Comparison of ENCODE assay signal across 8 cellular contexts in genomic region chr7:65239707-65240352, GRCh38.
A peak's percentile ranks its signal among the peaks of the same experiment; 100 is the strongest.
DNase-seq lines count a peak whose midpoint lies in the region; ATAC-seq, FAIRE-seq and TF ChIP-seq lines count a peak whose summit lies in the region.

No MANE protein-coding gene starts in this region.

- ATAC-seq in right lobe of liver (peak; percentile 87 to 95 (median 92)), GM21619 (IDR thresholded peaks at IDR 0.05; ENCODE audit: unreplicated experiment) (no peak), GM21360 (IDR thresholded peaks at IDR 0.05; ENCODE audit: unreplicated experiment) (no peak)

- BruUV-seq in mammary epithelial cell (replicated peaks; lab: Mats Ljungman, UMichigan), result no TSS peak

- peak overlapping the region; percentile 83 for H3K4me3 Mint-ChIP-seq in type B pancreatic cell

- peaks cover 15% of the 10 kb centered on the region for H3K27me3 Mint-ChIP-seq in type B pancreatic cell

- intact Hi-C loops in mammary epithelial cell (cut with micrococcal nuclease), result no loop called here
- intact Hi-C loops in right lobe of liver (cut with DNase I), result no loop called here

- no peak overlapping the region for H3K9ac ChIP-seq in mammary epithelial cell (ENCODE audit: insufficient read depth, low read length)

- in situ Hi-C loops in mammary epithelial cell (cut with MboI; ENCODE audit: low sequenced_read_pairs in 2 of 2), result no loop called here

- CTCF ChIA-PET in mammary epithelial cell (lab: Charles Lee; ENCODE audit: low non-redundant PET), result no interaction called here

- H3K4me2 ChIP-seq in mammary epithelial cell (ENCODE audit: insufficient read depth, low read depth, low read length), result peak overlapping the region; percentile 89

- DNase-seq in D721Med (ENCODE audit: insufficient read length, low spot score) (peak; percentile 44), NCI-H1930 (lab: John Stamatoyannopoulos, UW) (peak; percentile 70 to 79), mammary epithelial cell (peak; percentile 8), right lobe of liver (peak in 2 of 3 donors; percentile 50 to 66), type B pancreatic cell (ENCODE audit: extremely low spot score, unreplicated experiment) (no peak), pons (ENCODE audit: low spot score) (no peak)

- TF ChIP-seq CTCF in D721Med (IDR thresholded peaks at IDR 0.05; ENCODE audit: insufficient read depth, missing control alignments) (no peak), mammary epithelial cell (conservative IDR thresholded peaks at IDR 0.05 in 1 of 2, IDR thresholded peaks at IDR 0.05 in 1 of 2; ENCODE audit: extremely low read depth in 1 of 2, insufficient read depth in 1 of 2, low read depth in 1 of 2, low read length in 2 of 2) (peak in 1 of 2 donors; percentile 11), right lobe of liver (IDR thresholded peaks at IDR 0.05) (no peak), type B pancreatic cell (conservative IDR thresholded peaks at IDR 0.05) (peak; percentile 41)

- H3K9me3 ChIP-seq in mammary epithelial cell (replicated peaks; ENCODE audit: insufficient read depth, low read length) (no peaks in the 10 kb centered on the region), right lobe of liver (no peaks in the 10 kb centered on the region)

- H3K36me3 Mint-ChIP-seq in type B pancreatic cell, result no peaks in the 10 kb centered on the region

- no peaks in the 10 kb centered on the region for H4K20me1 ChIP-seq in mammary epithelial cell (ENCODE audit: insufficient read depth, low read length)

- H3K36me3 ChIP-seq in mammary epithelial cell (ENCODE audit: insufficient read depth, low read length) (no peaks in the 10 kb centered on the region), right lobe of liver (no peaks in the 10 kb centered on the region)

- 4% methylated on average over 5 of the region's 52 CpGs for whole genome bisulfite sequencing in mammary epithelial cell (ENCODE audit: low coverage, missing lambda C conversion rate)
- 6% methylated on average over 15 of the region's 52 CpGs for WGBS in right lobe of liver (ENCODE audit: insufficient coverage, low coverage, low lambda C conversion rate, missing lambda C conversion rate)

- no peaks in the 10 kb centered on the region for H3K79me2 ChIP-seq in mammary epithelial cell (ENCODE audit: insufficient read depth, low read length)

- no peak for FAIRE-seq in D721Med (lab: Jason Lieb, UNC)

- peaks cover 5% of the 10 kb centered on the region for H3K27me3 ChIP-seq in mammary epithelial cell (ENCODE audit: insufficient read depth, low read length)
- no peaks in the 10 kb centered on the region for H3K27me3 ChIP-seq in right lobe of liver

- no peaks in the 10 kb centered on the region for H3K4me1 Mint-ChIP-seq in type B pancreatic cell (ENCODE audit: unreplicated experiment)

- H2AFZ ChIP-seq in mammary epithelial cell (ENCODE audit: low read depth, low read length), result peak overlapping the region; percentile 88

- H3K4me1 ChIP-seq in mammary epithelial cell (ENCODE audit: insufficient read depth, low read length), result peaks cover 3% of the 10 kb centered on the region
- no peaks in the 10 kb centered on the region for H3K4me1 ChIP-seq in right lobe of liver

- H3K27ac ChIP-seq in mammary epithelial cell (ENCODE audit: insufficient read depth, low read depth, low read length) (no peak overlapping the region), right lobe of liver (no peak overlapping the region)

- no peaks in the 10 kb centered on the region for H3K9me3 Mint-ChIP-seq in type B pancreatic cell

- H3K27ac Mint-ChIP-seq in type B pancreatic cell, result no peak overlapping the region

- peak overlapping the region; percentile 41 to 50 (median 47) for H3K4me3 ChIP-seq in mammary epithelial cell (replicated peaks in 1 of 3; ENCODE audit: insufficient read depth in 1 of 3, low read depth in 2 of 3, low read length in 3 of 3)
- H3K4me3 ChIP-seq in right lobe of liver, result peak overlapping the region; percentile 38 to 65 (median 48)

- dilution Hi-C loops in mammary epithelial cell (cut with HindIII; ENCODE audit: low sequenced_read_pairs), result no loop called here

- no peak for TF ChIP-seq POLR2A in right lobe of liver (IDR thresholded peaks at IDR 0.05)

Comparison
In these comparisons a context has a peak if more than half of its experiments do, and no peak if none do; other contexts are left out.
1. DNase-seq: peak in D721Med (single experiment), NCI-H1930 (2 of 2), mammary epithelial cell (single experiment) and right lobe of liver (2 of 3); none in type B pancreatic cell (single experiment) and pons (single experiment).
2. ATAC-seq: peak in right lobe of liver (4 of 4); none in GM21619 (single experiment) and GM21360 (single experiment).